In the genomic region with DNA sequence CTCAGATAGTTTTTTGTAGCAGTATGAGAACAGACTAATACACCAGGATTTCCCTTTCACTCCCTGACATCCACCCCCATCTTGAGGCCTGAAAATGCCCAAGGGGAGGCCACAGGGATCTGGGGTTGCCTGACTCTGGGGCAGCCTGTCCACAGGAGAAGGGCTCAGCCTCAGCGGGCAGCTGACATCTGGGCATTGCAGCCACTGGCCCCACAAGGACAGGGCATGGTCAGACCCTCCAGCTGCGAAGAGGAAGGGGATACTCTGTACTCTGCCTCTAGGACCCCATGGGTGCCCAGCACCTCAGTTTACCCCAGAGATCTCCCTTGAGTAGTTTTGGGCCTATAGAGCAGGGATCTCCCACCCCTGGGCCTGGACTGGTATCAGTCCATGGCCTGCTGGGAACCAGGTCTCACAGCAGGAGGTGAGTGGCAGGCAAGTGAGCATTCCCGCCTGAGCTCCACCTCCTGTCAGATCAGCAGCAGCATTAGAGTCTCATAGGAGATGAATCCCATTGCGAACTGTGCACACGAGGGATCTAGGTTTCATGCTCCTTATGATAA, we compare ENCODE assay signal across 23 cellular contexts.
"Had no signal": no experiment of that assay in that cellular context is flagged by ENCODE, and none has a peak within 500 bp of the region (broad histone marks: within the 10 kb centered on the region; RNA-seq: fewer than 3 reads in every experiment).

No MANE protein-coding gene starts in this region.

- H3K27ac Mint-ChIP-seq: immature natural killer cell, naive B cell, nephron had no signal

- H3K27me3 ChIP-seq: thyroid gland, upper lobe of left lung, vagina had no signal

- H3K79me2 ChIP-seq: parathyroid adenoma had no signal

- H3K9me3 Mint-ChIP-seq: immature natural killer cell had no signal

- H3K4me1 ChIP-seq: gastroesophageal sphincter, parathyroid adenoma, psoas muscle, sigmoid colon, suprapubic skin, thyroid gland, upper lobe of left lung, vagina had no signal

- H3K36me3 ChIP-seq: gastroesophageal sphincter, sigmoid colon, suprapubic skin, thyroid gland, upper lobe of left lung, vagina had no signal

- H3K27me3 Mint-ChIP-seq: naive B cell had no signal

- ATAC-seq: esophagus mucosa, gastroesophageal sphincter, left colon, left ventricle myocardium superior, psoas muscle had no signal

- H3K4me3 Mint-ChIP-seq: immature natural killer cell, naive B cell, nephron had no signal

- H3K4me3 ChIP-seq: dorsolateral prefrontal cortex, gastroesophageal sphincter, psoas muscle, sigmoid colon, skin epidermis, suprapubic skin, thyroid gland, upper lobe of left lung, vagina had no signal

- DNase-seq: cortex of kidney; effector CD8-positive, alpha-beta T cell; glutamatergic neuron; immature natural killer cell; left colon; left ventricle myocardium superior; mesendoderm; naive B cell; retina; sigmoid colon; stimulated activated CD4-positive, alpha-beta T cell treated with anti-CD3 and anti-CD28 coated beads, Interleukin-12 subunit alpha, Interleukin-12 subunit beta, amount 100 ng/mL, for 4 hours; stimulated activated naive CD4-positive, alpha-beta T cell; thyroid gland; upper lobe of left lung had no signal

- H3K9ac ChIP-seq: parathyroid adenoma had no signal

- H3K36me3 Mint-ChIP-seq: immature natural killer cell had no signal

- H2AFZ ChIP-seq: parathyroid adenoma had no signal

- H3K27ac ChIP-seq: dorsolateral prefrontal cortex, gastroesophageal sphincter, parathyroid adenoma, psoas muscle, sigmoid colon, skin epidermis, suprapubic skin, thyroid gland, upper lobe of left lung, vagina had no signal

- H3K9me3 ChIP-seq: thyroid gland, upper lobe of left lung, vagina had no signal

- H3K4me1 Mint-ChIP-seq: naive B cell, nephron had no signal
